In the genomic region with DNA sequence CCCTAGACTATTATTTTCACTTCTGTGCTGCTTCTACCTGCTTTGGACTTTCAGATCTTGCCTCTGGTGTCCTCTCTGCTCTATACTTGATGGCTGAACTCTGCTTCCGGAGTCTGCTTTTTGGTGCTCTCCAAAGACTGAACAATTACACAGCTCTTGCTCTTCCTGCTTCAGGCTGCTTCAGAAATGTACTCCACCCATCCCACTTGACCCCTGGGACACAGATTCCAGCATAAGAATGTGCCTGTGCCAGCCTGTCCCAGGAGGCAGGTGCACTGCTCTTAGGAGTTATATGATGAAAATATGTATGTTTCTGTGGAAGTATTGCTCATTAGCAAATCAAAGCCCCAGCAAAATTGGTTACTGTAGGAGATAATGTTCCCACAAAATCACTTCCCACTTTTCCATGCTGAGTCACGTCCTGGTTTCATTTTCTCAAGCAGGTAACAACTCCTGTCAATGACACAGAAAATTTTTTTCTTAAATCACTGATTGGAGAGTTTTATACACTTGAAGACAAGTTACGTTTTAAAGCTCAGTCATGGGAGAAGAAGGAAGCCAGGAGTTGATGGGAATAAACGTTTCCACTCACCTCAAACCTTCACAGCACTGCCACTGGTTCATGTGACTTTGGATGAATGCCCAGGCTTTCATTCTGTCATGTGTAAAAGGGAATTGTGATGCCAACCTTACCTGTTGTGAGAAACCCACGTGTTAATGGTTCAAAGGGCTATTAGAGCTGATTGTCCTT, we compare ENCODE assay signal across 13 cellular contexts.
DNase-seq lines count a peak whose midpoint lies in the region; ATAC-seq, FAIRE-seq and TF ChIP-seq lines count a peak whose summit lies in the region.
"Had no signal": no experiment of that assay in that cellular context is flagged by ENCODE, and none has a peak within 500 bp of the region (broad histone marks: within the 10 kb centered on the region; RNA-seq: fewer than 3 reads in every experiment).

No MANE protein-coding gene starts in this region.

- peaks cover 4 to 29% (median 18%) of the 10 kb centered on the region in 3 donors for H3K4me1 ChIP-seq in pancreas
- H3K4me1 ChIP-seq: parathyroid adenoma, uterus had no signal

- ATAC-seq in pancreas = peak; percentile 85 to 92 (median 92)
- ATAC-seq in HG03175 (IDR thresholded peaks at IDR 0.05; ENCODE audit: unreplicated experiment) = no peak
- ATAC-seq in GM19023 (IDR thresholded peaks at IDR 0.05; ENCODE audit: unreplicated experiment) = no peak

- no peaks in the 10 kb centered on the region for H3K27me3 ChIP-seq in pancreas
- H3K27me3 ChIP-seq: uterus had no signal

- H3K4me3 ChIP-seq in pancreas = no peak overlapping the region
- H3K4me3 ChIP-seq: uterus had no signal

- H3K27ac ChIP-seq in epithelial cell of prostate = peak overlapping the region; percentile 99
- H3K27ac ChIP-seq in pancreas = peak overlapping the region in 2 of 4 donors; percentile 77 to 85
- H3K27ac ChIP-seq: parathyroid adenoma, uterus had no signal

- DNase-seq in EL (peak; percentile 58), LoVo (ENCODE audit: low spot score) (peak; percentile 56), epithelial cell of prostate (ENCODE audit: low read depth, low spot score) (peak; percentile 91), pancreas (peak in 3 of 6 donors; percentile 41 to 81 (median 70)), AG08396 (ENCODE audit: low spot score) (no peak), NCI-H82 treated with DMSO at 0.1 percent for 48 hours (lab: John Stamatoyannopoulos, UW; ENCODE audit: unreplicated experiment) (no peak)
- DNase-seq: endodermal cell, NCI-H187 treated with DMSO at 0.1 percent for 48 hours, SW 1271, uterus had no signal

- intact Hi-C loops in pancreas (cut with DNase I) = no loop called here

- TF ChIP-seq CTCF in pancreas (IDR thresholded peaks at IDR 0.05) = no peak

- FAIRE-seq in pancreas (lab: Jason Lieb, UNC) = no peak

- no peaks in the 10 kb centered on the region for H3K36me3 ChIP-seq in pancreas
- H3K36me3 ChIP-seq: uterus had no signal

- H3K9me3 ChIP-seq in pancreas = no peaks in the 10 kb centered on the region
- H3K9me3 ChIP-seq: uterus had no signal

- WGBS in pancreas, 2 donors = 20 to 21% methylated on average over 5 of the region's 5 CpGs

Comparison
In these comparisons a context has a peak if more than half of its experiments do, and no peak if none do; other contexts are left out.
1. DNase-seq: peak in EL (single experiment), LoVo (single experiment) and epithelial cell of prostate (single experiment); none in AG08396 (single experiment) and NCI-H82 treated with DMSO at 0.1 percent for 48 hours (single experiment).
2. ATAC-seq: peak in pancreas (4 of 4); none in HG03175 (single experiment) and GM19023 (single experiment).